10 cellular contexts compared by ENCODE assay signal in genomic region chr11:7252683-7253213, GRCh38. TPM values are rescaled to one million over a fixed set of nuclear protein-coding genes. Genes with fewer than 3 reads are reported as not detected.
DNase-seq lines count a peak whose midpoint lies in the region; ATAC-seq and TF ChIP-seq lines count a peak whose summit lies in the region.
"Had no signal": no experiment of that assay in that cellular context is flagged by ENCODE, and none has a peak within 500 bp of the region (broad histone marks: within the 10 kb centered on the region; RNA-seq: fewer than 3 reads in every experiment).

No MANE protein-coding gene starts in this region.

- H3K14ac ChIP-seq in neuronal stem cell (ENCODE audit: low read length) = peak overlapping the region; percentile 84

- H3K4me1 Mint-ChIP-seq in glutamatergic neuron (ENCODE audit: low read depth, unreplicated experiment) = peaks cover 2% of the 10 kb centered on the region

- H3K79me1 ChIP-seq in neuronal stem cell (ENCODE audit: low read depth, low read length) = no peaks in the 10 kb centered on the region

- TF ChIP-seq CTCF in BE2C (IDR thresholded peaks at IDR 0.05; ENCODE audit: low read depth, low read length) = no peak
- no peak for TF ChIP-seq CTCF in glutamatergic neuron (IDR thresholded peaks at IDR 0.05; ENCODE audit: partially characterized antibody, unreplicated experiment)

- H3K27me3 ChIP-seq in BE2C (no peaks in the 10 kb centered on the region), neuronal stem cell (ENCODE audit: control insufficient read depth in 3 of 3, insufficient read depth in 3 of 3, low read depth in 1 of 3, low read length in 3 of 3) (peaks cover 0 to 65% (median 18%) of the 10 kb centered on the region in 3 experiments)

- peaks cover 4% of the 10 kb centered on the region for H3K36me3 Mint-ChIP-seq in glutamatergic neuron (ENCODE audit: unreplicated experiment)

- DNase-seq in BE2C (peak; percentile 4), NCI-H69 (lab: John Stamatoyannopoulos, UW) (peak; percentile 45), glutamatergic neuron (peak; percentile 31), neuronal stem cell (ENCODE audit: low spot score) (peak; percentile 17), HuH-7.5 (ENCODE audit: low spot score) (no peak), midbrain (lab: John Stamatoyannopoulos, UW) (no peak)
- DNase-seq: DMS 273 treated with DMSO at 0.1 percent for 48 hours had no signal

- H3K9ac ChIP-seq in neuronal stem cell (ENCODE audit: low read depth, low read length, poor library complexity) = peak overlapping the region; percentile 87

- H2BK5ac ChIP-seq in neuronal stem cell (ENCODE audit: low read length) = no peak overlapping the region

- peak overlapping the region; percentile 72 for H2BK15ac ChIP-seq in neuronal stem cell (ENCODE audit: low read length)

- no peak overlapping the region for H2BK12ac ChIP-seq in neuronal stem cell (ENCODE audit: low read length)

- peak overlapping the region; percentile 91 for H3K18ac ChIP-seq in neuronal stem cell (ENCODE audit: low read length)

- no peak overlapping the region for H3K4ac ChIP-seq in neuronal stem cell (ENCODE audit: low read length)

- no peak overlapping the region for H4K91ac ChIP-seq in neuronal stem cell (ENCODE audit: low read depth, low read length, poor library complexity)

- WGBS in neuronal stem cell (ENCODE audit: extremely low coverage in 2 of 2, insufficient read length in 2 of 2, insufficient replicate concordance in 1 of 2), 2 donors = no CpG with 5 or more reads among the region's 33 CpGs

- no peaks in the 10 kb centered on the region for H3K36me3 ChIP-seq in BE2C
- H3K36me3 ChIP-seq in neuronal stem cell (replicated peaks in 1 of 2; ENCODE audit: control insufficient read depth in 2 of 2, insufficient read depth in 2 of 2, low read length in 2 of 2) = no peaks in the 10 kb centered on the region

- no peaks in the 10 kb centered on the region for H3K4me1 ChIP-seq in BE2C
- H3K4me1 ChIP-seq in neuronal stem cell (ENCODE audit: control insufficient read depth in 2 of 2, insufficient read depth in 1 of 2, low read depth in 1 of 2, low read length in 2 of 2) = peaks cover 0 to 6% of the 10 kb centered on the region in 2 donors

- peak overlapping the region; percentile 89 for H3K4me3 Mint-ChIP-seq in glutamatergic neuron (ENCODE audit: unreplicated experiment)
- H3K4me3 Mint-ChIP-seq: dendritic cell treated with granulocyte-macrophage colony-stimulating factor and Interleukin-4, amounts not matched to agents 40 ng/mL and 50 ng/mL, for 4 days had no signal

- peaks cover 2% of the 10 kb centered on the region for H3K9me3 Mint-ChIP-seq in glutamatergic neuron (ENCODE audit: unreplicated experiment)
- H3K9me3 Mint-ChIP-seq: dendritic cell treated with granulocyte-macrophage colony-stimulating factor and Interleukin-4, amounts not matched to agents 40 ng/mL and 50 ng/mL, for 4 days had no signal

- H2AFZ ChIP-seq in neuronal stem cell (ENCODE audit: low read length) = peak overlapping the region; percentile 99

- peak overlapping the region; percentile 18 for H2AK5ac ChIP-seq in neuronal stem cell (ENCODE audit: low read depth, low read length)

- H4K8ac ChIP-seq in neuronal stem cell (ENCODE audit: low read depth, low read length) = no peak overlapping the region

- H3K27me3 Mint-ChIP-seq in glutamatergic neuron (ENCODE audit: unreplicated experiment) = peaks cover 2% of the 10 kb centered on the region

- H3K27ac ChIP-seq in neuronal stem cell (replicated peaks; ENCODE audit: low read length) = no peak overlapping the region

- H3K9me3 ChIP-seq in BE2C = no peaks in the 10 kb centered on the region
- no peaks in the 10 kb centered on the region for H3K9me3 ChIP-seq in neuronal stem cell (replicated peaks in 1 of 2; ENCODE audit: control insufficient read depth in 2 of 2, insufficient read depth in 1 of 2, low read depth in 1 of 2, low read length in 2 of 2)

- no peak overlapping the region for H3K23ac ChIP-seq in neuronal stem cell (ENCODE audit: low read depth, low read length, poor library complexity)

- no peak overlapping the region for H2BK120ac ChIP-seq in neuronal stem cell (ENCODE audit: low read depth, low read length)

- no peak for ATAC-seq in HG02588 (IDR thresholded peaks at IDR 0.05; ENCODE audit: unreplicated experiment)
- ATAC-seq in HG03342 (IDR thresholded peaks at IDR 0.05; ENCODE audit: unreplicated experiment) = no peak

- peak overlapping the region; percentile 61 for H3K4me3 ChIP-seq in BE2C (ENCODE audit: low read depth, low read length)
- peak overlapping the region; percentile 48 to 93 for H3K4me3 ChIP-seq in neuronal stem cell (ENCODE audit: low read length in 2 of 2)

- H3K27ac Mint-ChIP-seq in glutamatergic neuron (ENCODE audit: unreplicated experiment) = no peak overlapping the region
- H3K27ac Mint-ChIP-seq: dendritic cell treated with granulocyte-macrophage colony-stimulating factor and Interleukin-4, amounts not matched to agents 40 ng/mL and 50 ng/mL, for 4 days had no signal

- peak overlapping the region; percentile 100 for H3K4me2 ChIP-seq in neuronal stem cell (ENCODE audit: insufficient read depth, low read length, poor library complexity, severe bottlenecking)

RNA-seq across cellular contexts. Expression of gene SYT9, which starts 1.0 kb away (rescaled TPM):
- 5.3 TPM for polyA plus RNA-seq in BE2C (2012; ENCODE audit: insufficient read depth, insufficient read length, low read depth)
- total RNA-seq in glutamatergic neuron (ENCODE audit: unreplicated experiment) = 3.7 TPM
- polyA plus RNA-seq in neuronal stem cell (2013, experiment 1 of 2) = 4.5 TPM
- 4.4 TPM for polyA plus RNA-seq in neuronal stem cell (2013, experiment 2 of 2)

Comparison
In these comparisons a context has a peak if more than half of its experiments do, and no peak if none do; other contexts are left out.
1. DNase-seq: peak in BE2C (single experiment), NCI-H69 (single experiment), glutamatergic neuron (single experiment) and neuronal stem cell (single experiment); none in HuH-7.5 (single experiment) and midbrain (single experiment).